In the genomic region with DNA sequence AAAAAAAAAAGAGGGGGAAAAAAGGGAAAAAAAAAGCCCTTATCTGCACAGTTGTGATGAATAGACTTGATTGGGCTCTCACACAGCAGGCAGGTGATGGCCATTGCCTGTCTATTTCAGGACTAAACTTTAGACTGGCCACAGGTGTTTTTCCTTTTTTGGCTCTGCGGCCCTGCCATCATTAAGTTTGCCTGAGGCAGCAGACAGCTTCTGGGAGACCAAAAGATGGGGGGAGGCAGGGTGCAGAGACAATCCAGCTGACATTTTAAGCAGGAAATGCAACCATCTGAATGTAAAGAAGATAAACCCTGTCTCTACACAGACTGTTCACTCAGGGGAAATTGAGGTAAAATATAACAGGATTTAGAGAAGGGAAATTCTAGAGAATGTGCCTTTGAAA, we compare ENCODE assay signal across 27 cellular contexts.
"Had no signal": no experiment of that assay in that cellular context is flagged by ENCODE, and none has a peak within 500 bp of the region (broad histone marks: within the 10 kb centered on the region; RNA-seq: fewer than 3 reads in every experiment).

No MANE protein-coding gene starts in this region.

- H3K9ac ChIP-seq: KMS-11 had no signal

- H3K9me3 ChIP-seq: colonic mucosa, Peyer's patch had no signal

- ATAC-seq: activated CD8-positive, alpha-beta T cell treated with anti-CD3 and anti-CD28 coated beads for 36 hours; activated T-cell treated with anti-CD3 and anti-CD28 coated beads, Interleukin-2, amount 50 U/mL, for 72 hours; activated T-helper 17 cell treated with anti-CD3 and anti-CD28 coated beads, Interleukin-2, amount 50 U/mL, for 72 hours; PC-3; Right ventricle myocardium inferior had no signal

- H3K4me2 ChIP-seq: KMS-11 had no signal

- H3K4me3 ChIP-seq: cardiac muscle cell, colonic mucosa, Peyer's patch had no signal

- H3K4me1 ChIP-seq: colonic mucosa, Peyer's patch had no signal

- H3K27me3 ChIP-seq: brain microvascular endothelial cell, cardiac muscle cell, colonic mucosa, Peyer's patch had no signal

- H3K27ac ChIP-seq: brain microvascular endothelial cell, cardiac muscle cell, colonic mucosa, KMS-11, Peyer's patch, RWPE1 had no signal

- DNase-seq: activated CD4-positive, alpha-beta T cell treated with anti-CD3 and anti-CD28 coated beads, Interleukin-2, amount 10 ng/mL, durations not matched to agents 24 days and 14 days; activated CD4-positive, alpha-beta T cell treated with anti-CD3 and anti-CD28 coated beads, Interleukin-2, amount 50 U/mL, for 4 hours; activated CD8-positive, alpha-beta T cell treated with anti-CD3 and anti-CD28 coated beads for 36 hours; activated effector memory CD4-positive, alpha-beta T cell treated with anti-CD3 and anti-CD28 coated beads, Interleukin-2, amount 50 U/mL, for 16 hours; activated naive CD4-positive, alpha-beta T cell; activated naive CD4-positive, alpha-beta T cell treated with anti-CD3 and anti-CD28 coated beads, Interleukin-2, amount 50 U/mL, for 16 hours; activated naive CD8-positive, alpha-beta T cell treated with anti-CD3 and anti-CD28 coated beads for 36 hours; activated T-cell treated with anti-CD3 and anti-CD28 coated beads, Interleukin-2, amount 50 U/mL, for 1 hour; activated T-cell treated with anti-CD3 and anti-CD28 coated beads, Interleukin-2, amount 50 U/mL, for 72 hours; amniotic stem cell; aorta; brain microvascular endothelial cell; colonic mucosa; NCI-H1092; NCI-H1694 treated with DMSO at 0.1 percent for 48 hours; NCI-H2029; NCI-H345; NCI-H524 treated with DMSO at 0.1 percent for 48 hours; NCI-H748 treated with DMSO at 0.1 percent for 48 hours; PC-3; Peyer's patch had no signal

- FAIRE-seq: TTC549 had no signal

- H3K36me3 ChIP-seq: brain microvascular endothelial cell, cardiac muscle cell, colonic mucosa, Peyer's patch had no signal
